In genomic region chr7:32142649-32143048, GRCh38 we compare ENCODE assay signal across 21 cellular contexts.
A peak's percentile ranks its signal among the peaks of the same experiment; 100 is the strongest.
DNase-seq lines count a peak whose midpoint lies in the region; ATAC-seq and TF ChIP-seq lines count a peak whose summit lies in the region.
"Had no signal": no experiment of that assay in that cellular context is flagged by ENCODE, and none has a peak within 500 bp of the region (broad histone marks: within the 10 kb centered on the region; RNA-seq: fewer than 3 reads in every experiment).

No MANE protein-coding gene starts in this region.

- no peak overlapping the region for H3K4me3 ChIP-seq in AG10803 (ENCODE audit: low read length)
- no peak overlapping the region for H3K4me3 ChIP-seq in astrocyte of the spinal cord (ENCODE audit: low read depth, low read length)
- H3K4me3 ChIP-seq: mucosa of descending colon, spleen, vagina had no signal

- in situ Hi-C loops in astrocyte of the spinal cord (cut with HindIII; ENCODE audit: low sequenced_read_pairs): no loop called here

- no peak for ATAC-seq in GM18498 (IDR thresholded peaks at IDR 0.05; ENCODE audit: unreplicated experiment)
- ATAC-seq in left ventricle myocardium superior: no peak
- ATAC-seq: left lobe of liver, mucosa of descending colon had no signal

- TF ChIP-seq CTCF in AG10803 (conservative IDR thresholded peaks at IDR 0.05; ENCODE audit: low read length): no peak
- no peak for TF ChIP-seq CTCF in astrocyte of the spinal cord (IDR thresholded peaks at IDR 0.05; ENCODE audit: low read depth, low read length)

- intact Hi-C loops in left ventricle myocardium superior (cut with micrococcal nuclease): no loop called here

- DNase-seq in AG10803 (ENCODE audit: low read depth): peak; percentile 76
- DNase-seq in M059J (ENCODE audit: low read depth): peak; percentile 94
- peak; percentile 81 for DNase-seq in astrocyte of the spinal cord (ENCODE audit: low read depth, low spot score)
- peak; percentile 28 for DNase-seq in kidney tubule cell (ENCODE audit: low spot score)
- no peak for DNase-seq in left ventricle myocardium superior
- no peak for DNase-seq in NCI-H446 treated with DMSO at 0.1 percent for 48 hours (lab: John Stamatoyannopoulos, UW)
- DNase-seq in NOMO-1 treated with DMSO at 0.1 percent for 48 hours (lab: John Stamatoyannopoulos, UW; ENCODE audit: unreplicated experiment): no peak
- DNase-seq: activated naive CD8-positive, alpha-beta T cell treated with anti-CD3 and anti-CD28 coated beads, Interleukin-2, amount 10 ng/mL, durations not matched to agents 7 days and 5 days; CD8-positive, alpha-beta memory T cell; DMS53; erythroblast; glutamatergic neuron; mucosa of descending colon; NCI-H2081 treated with DMSO at 0.1 percent for 48 hours; NCI-H524 treated with DMSO at 0.1 percent for 48 hours; spleen; stimulated activated CD4-positive, alpha-beta T cell treated with anti-CD3 and anti-CD28 coated beads, Interleukin-4, amount 100 ng/mL, for 4 hours; T-helper 9 cell had no signal

Comparison
In these comparisons a context has a peak if more than half of its experiments do, and no peak if none do; other contexts are left out.
1. DNase-seq: peak in AG10803 (single experiment), M059J (single experiment), astrocyte of the spinal cord (single experiment) and kidney tubule cell (single experiment); none in left ventricle myocardium superior (single experiment), NCI-H446 treated with DMSO at 0.1 percent for 48 hours (single experiment) and NOMO-1 treated with DMSO at 0.1 percent for 48 hours (single experiment).